ENCODE assay signal across 35 cellular contexts in genomic region chr9:86908261-86908660, GRCh38. TPM values are rescaled to one million over a fixed set of nuclear protein-coding genes. Genes with fewer than 3 reads are reported as not detected.
"Had no signal": no experiment of that assay in that cellular context is flagged by ENCODE, and none has a peak within 500 bp of the region (broad histone marks: within the 10 kb centered on the region; RNA-seq: fewer than 3 reads in every experiment).

No MANE protein-coding gene starts in this region.

- H3K4me3 Mint-ChIP-seq: activated B cell treated with CpG ODN at 0.5 μM for 24 hours; activated CD4-positive, alpha-beta memory T cell treated with anti-CD3 and anti-CD28 coated beads for 36 hours; activated CD4-positive, alpha-beta T cell treated with anti-CD3 and anti-CD28 coated beads, Interleukin-2, amount 10 ng/mL, durations not matched to agents 24 days and 14 days; activated CD8-positive, alpha-beta T cell treated with anti-CD3 and anti-CD28 coated beads for 36 hours; activated naive CD4-positive, alpha-beta T cell treated with anti-CD3 and anti-CD28 coated beads for 36 hours; activated naive CD8-positive, alpha-beta T cell treated with anti-CD3 and anti-CD28 coated beads for 36 hours; activated T-cell treated with anti-CD3 and anti-CD28 coated beads, Interleukin-2, amount 50 U/mL, for 4 hours; activated T-cell treated with anti-CD3 and anti-CD28 coated beads, Interleukin-2, amount 50 U/mL, for 72 hours; activated T-helper 1 cell treated with anti-CD3 and anti-CD28 coated beads, Interleukin-12 subunit alpha, Interleukin-12 subunit beta, Interleukin-2, Interleukin-4 antibody, amounts not matched to agents 30 ng/mL and 10 ng/mL and 1 ng/mL, durations not matched to agents 14 hours and 24 hours and 36 hours; activated T-helper 17 cell treated with anti-CD3 and anti-CD28 coated beads, Interleukin-2, amount 50 U/mL, for 72 hours; brain; central memory CD8-positive, alpha-beta T cell; T-helper 1 cell treated with Interleukin-12 subunit alpha and Interleukin-12 subunit beta and Interleukin-4 antibody, amounts not matched to agents 30 μg/mL and 1 μg/mL, for 36 hours; T-helper 2 cell treated with Interferon-gamma antibody and Interleukin-4, amounts not matched to agents 5 μg/mL and 100 μg/mL, for 36 hours had no signal

- H3K9me3 Mint-ChIP-seq: activated CD4-positive, alpha-beta memory T cell treated with anti-CD3 and anti-CD28 coated beads for 36 hours; activated CD4-positive, alpha-beta T cell treated with anti-CD3 and anti-CD28 coated beads, Interleukin-2, amount 10 ng/mL, durations not matched to agents 24 days and 14 days; activated CD8-positive, alpha-beta T cell treated with anti-CD3 and anti-CD28 coated beads for 36 hours; activated naive CD4-positive, alpha-beta T cell treated with anti-CD3 and anti-CD28 coated beads for 36 hours; activated T-cell treated with anti-CD3 and anti-CD28 coated beads, Interleukin-2, amount 50 U/mL, for 4 hours; activated T-helper 1 cell treated with anti-CD3 and anti-CD28 coated beads, Interleukin-12 subunit alpha, Interleukin-12 subunit beta, Interleukin-2, Interleukin-4 antibody, amounts not matched to agents 30 ng/mL and 10 ng/mL and 1 ng/mL, durations not matched to agents 14 hours and 24 hours and 36 hours; T-helper 2 cell treated with Interferon-gamma antibody and Interleukin-4, amounts not matched to agents 5 μg/mL and 100 μg/mL, for 36 hours had no signal

- H3K4me1 Mint-ChIP-seq: activated B cell treated with CpG ODN at 0.5 μM for 24 hours; activated CD4-positive, alpha-beta T cell treated with anti-CD3 and anti-CD28 coated beads, Interleukin-2, amount 10 ng/mL, durations not matched to agents 24 days and 14 days; activated T-helper 17 cell treated with anti-CD3 and anti-CD28 coated beads, Interleukin-2, amount 50 U/mL, for 72 hours; central memory CD8-positive, alpha-beta T cell had no signal

- H3K4me3 ChIP-seq: adrenal gland, cardiac muscle cell had no signal

- H3K27ac ChIP-seq: adrenal gland, cardiac muscle cell, VCaP had no signal

- H3K4me1 ChIP-seq: adrenal gland had no signal

- ATAC-seq: activated CD8-positive, alpha-beta T cell treated with anti-CD3 and anti-CD28 coated beads for 36 hours; activated naive CD4-positive, alpha-beta T cell treated with anti-CD3 and anti-CD28 coated beads, Interleukin-2, amount 50 U/mL, for 72 hours; activated T-cell treated with anti-CD3 and anti-CD28 coated beads, Interleukin-2, amount 50 U/mL, for 4 hours; activated T-cell treated with anti-CD3 and anti-CD28 coated beads, Interleukin-2, amount 50 U/mL, for 72 hours; activated T-helper 17 cell treated with anti-CD3 and anti-CD28 coated beads, Interleukin-2, amount 50 U/mL, for 72 hours had no signal

- H3K36me3 Mint-ChIP-seq: activated CD4-positive, alpha-beta memory T cell treated with anti-CD3 and anti-CD28 coated beads for 36 hours; activated naive CD8-positive, alpha-beta T cell treated with anti-CD3 and anti-CD28 coated beads for 36 hours had no signal

- H3K27me3 ChIP-seq: adrenal gland had no signal

- H3K36me3 ChIP-seq: adrenal gland, cardiac muscle cell had no signal

- H3K27ac Mint-ChIP-seq: activated B cell treated with CpG ODN at 0.5 μM for 24 hours; activated CD4-positive, alpha-beta memory T cell treated with anti-CD3 and anti-CD28 coated beads for 36 hours; activated CD4-positive, alpha-beta T cell treated with anti-CD3 and anti-CD28 coated beads, Interleukin-2, amount 10 ng/mL, durations not matched to agents 24 days and 14 days; activated CD8-positive, alpha-beta T cell treated with anti-CD3 and anti-CD28 coated beads for 36 hours; activated naive CD4-positive, alpha-beta T cell treated with anti-CD3 and anti-CD28 coated beads, Interleukin-2, amount 50 U/mL, for 72 hours; activated naive CD8-positive, alpha-beta T cell treated with anti-CD3 and anti-CD28 coated beads for 36 hours; activated T-cell treated with anti-CD3 and anti-CD28 coated beads, Interleukin-2, amount 50 U/mL, for 72 hours; activated T-helper 1 cell treated with anti-CD3 and anti-CD28 coated beads, Interleukin-12 subunit alpha, Interleukin-12 subunit beta, Interleukin-2, Interleukin-4 antibody, amounts not matched to agents 30 ng/mL and 10 ng/mL and 1 ng/mL, durations not matched to agents 14 hours and 24 hours and 36 hours; activated T-helper 17 cell treated with anti-CD3 and anti-CD28 coated beads, Interleukin-2, amount 50 U/mL, for 72 hours; T-helper 1 cell treated with Interleukin-12 subunit alpha and Interleukin-12 subunit beta and Interleukin-4 antibody, amounts not matched to agents 30 μg/mL and 1 μg/mL, for 36 hours; T-helper 2 cell treated with Interferon-gamma antibody and Interleukin-4, amounts not matched to agents 5 μg/mL and 100 μg/mL, for 36 hours had no signal

- H3K9me3 ChIP-seq: adrenal gland had no signal

- DNase-seq: activated B cell treated with CpG ODN at 0.5 μM for 24 hours; activated CD4-positive, alpha-beta memory T cell treated with anti-CD3 and anti-CD28 coated beads for 36 hours; activated CD4-positive, alpha-beta T cell treated with anti-CD3 and anti-CD28 coated beads for 4 hours; activated CD4-positive, alpha-beta T cell treated with anti-CD3 and anti-CD28 coated beads, Interleukin-2, amount 10 ng/mL, durations not matched to agents 24 days and 14 days; activated CD4-positive, alpha-beta T cell treated with anti-CD3 and anti-CD28 coated beads, Interleukin-2, amount 50 U/mL, for 1 hour; activated CD4-positive, alpha-beta T cell treated with anti-CD3 and anti-CD28 coated beads, Interleukin-2, amount 50 U/mL, for 4 hours; activated CD4-positive, CD25-positive, alpha-beta regulatory T cell treated with anti-CD3 and anti-CD28 coated beads, Interleukin-2, amount 50 U/mL, for 72 hours; activated CD8-positive, alpha-beta memory T cell treated with anti-CD3 and anti-CD28 coated beads, Interleukin-2, amount 50 U/mL, for 4 hours; activated CD8-positive, alpha-beta T cell treated with anti-CD3 and anti-CD28 coated beads for 36 hours; activated effector memory CD4-positive, alpha-beta T cell treated with anti-CD3 and anti-CD28 coated beads, Interleukin-2, amount 50 U/mL, for 16 hours; activated gamma-delta T cell treated with Interleukin-2 at 50 U/mL for 16 hours; activated naive CD4-positive, alpha-beta T cell; activated naive CD4-positive, alpha-beta T cell treated with anti-CD3 and anti-CD28 coated beads for 36 hours; activated naive CD4-positive, alpha-beta T cell treated with anti-CD3 and anti-CD28 coated beads, Interleukin-2, amount 50 U/mL, for 16 hours; activated naive CD8-positive, alpha-beta T cell treated with anti-CD3 and anti-CD28 coated beads for 36 hours; activated T-cell treated with anti-CD3 and anti-CD28 coated beads for 4 hours; activated T-cell treated with anti-CD3 and anti-CD28 coated beads, Interleukin-2, amount 50 U/mL, for 1 hour; activated T-cell treated with anti-CD3 and anti-CD28 coated beads, Interleukin-2, amount 50 U/mL, for 4 hours; activated T-cell treated with anti-CD3 and anti-CD28 coated beads, Interleukin-2, amount 50 U/mL, for 72 hours; adrenal gland; amniotic stem cell; aorta; SW 1271; T-helper 1 cell; T-helper 2 cell; T-helper 9 cell had no signal

RNA-seq across cellular contexts. Expression of gene GAS1, which starts 39.0 kb away (rescaled TPM):
- total RNA-seq: activated B cell treated with CpG ODN at 0.5 μM for 24 hours had no signal
